Comparison of ENCODE assay signal across 8 cellular contexts in genomic region chr1:67430358-67431155, GRCh38. TPM values are rescaled to one million over a fixed set of nuclear protein-coding genes. Genes with fewer than 3 reads are reported as not detected.
DNase-seq lines count a peak whose midpoint lies in the region; ATAC-seq, FAIRE-seq and TF ChIP-seq lines count a peak whose summit lies in the region.

SERBP1 (minus strand) TSS chr1:67430402; CDS start chr1:67430300, 102 bp downstream.

- H3K4me1 ChIP-seq in adrenal gland (replicated peaks in 1 of 2) = peaks cover 15 to 35% of the 10 kb centered on the region in 2 donors
- peaks cover 0 to 63% (median 36%) of the 10 kb centered on the region in 12 donors for H3K4me1 ChIP-seq in heart left ventricle
- peaks cover 23 to 40% (median 24%) of the 10 kb centered on the region in 4 donors for H3K4me1 ChIP-seq in upper lobe of left lung

- intact Hi-C loops in adrenal gland (cut with DNase I) (no loop called here), heart left ventricle (cut with DNase I) (loop anchor here in 2 of 10 donors (5.0 to 10.0 kb wide), 2 partner anchors 257 to 506 kb away; partner anchors contain the start of genes DNAI4 (in 1 of the 2), GADD45A (in 1 of the 2) and MIER1 (in 1 of the 2)), posterior cingulate gyrus (cut with DNase I) (no loop called here)

- no peaks in the 10 kb centered on the region for H3K27me3 ChIP-seq in adrenal gland
- no peaks in the 10 kb centered on the region for H3K27me3 ChIP-seq in heart left ventricle
- H3K27me3 ChIP-seq in upper lobe of left lung = no peaks in the 10 kb centered on the region

- H3K27ac ChIP-seq in adrenal gland (peak within 1 kb of the TSS; percentile 83 to 96 (median 92)), heart left ventricle (peak within 1 kb of the TSS; percentile 76 to 97 (median 92)), upper lobe of left lung (peak within 1 kb of the TSS; percentile 90 to 92 (median 91))

- TF ChIP-seq EP300 in upper lobe of left lung (IDR thresholded peaks at IDR 0.05) = peak in 1 of 4 donors; percentile 15

- peak in 1 of 6 experiments; percentile 5 for TF ChIP-seq CTCF in adrenal gland (IDR thresholded peaks at IDR 0.05)
- no peak for TF ChIP-seq CTCF in heart left ventricle (IDR thresholded peaks at IDR 0.05)
- peak in 1 of 6 experiments; percentile 14 for TF ChIP-seq CTCF in upper lobe of left lung (IDR thresholded peaks at IDR 0.05)

- H3K4me3 ChIP-seq in adrenal gland (peak within 1 kb of the TSS; percentile 87 to 100 (median 92)), heart left ventricle (peak within 1 kb of the TSS; percentile 59 to 95 (median 84)), upper lobe of left lung (peak within 1 kb of the TSS; percentile 56 to 85 (median 76))

- ATAC-seq in HG02852 (IDR thresholded peaks at IDR 0.05; ENCODE audit: unreplicated experiment) = peak; percentile 81
- ATAC-seq in heart left ventricle = peak; percentile 97 to 99 (median 98)
- peak; percentile 98 to 99 for ATAC-seq in upper lobe of left lung (ENCODE audit: low FRiP score in 2 of 2)

- WGBS in adrenal gland, 4 donors = 0% methylated on average over 2 to 62 of the region's 62 CpGs
- 0 to 1% (median 0%) methylated on average over 47 to 62 of the region's 62 CpGs for WGBS in heart left ventricle, 4 donors
- 0 to 1% methylated on average over 22 to 44 of the region's 62 CpGs for WGBS in upper lobe of left lung, 2 donors

- peak; percentile 99 for FAIRE-seq in GM12892 (lab: Jason Lieb, UNC)

- H3K36me3 ChIP-seq in adrenal gland (replicated peaks in 1 of 2) = peaks cover 0 to 8% of the 10 kb centered on the region in 2 donors
- peaks cover 0 to 11% (median 6%) of the 10 kb centered on the region in 9 donors for H3K36me3 ChIP-seq in heart left ventricle
- H3K36me3 ChIP-seq in upper lobe of left lung = peaks cover under 1 to 6% (median 4%) of the 10 kb centered on the region in 4 donors

- TF ChIP-seq POLR2A in GM12892 (IDR thresholded peaks at IDR 0.05; ENCODE audit: low read depth, low read length) (peak; percentile 30; the same call in 1 of the 2 replicates), adrenal gland (IDR thresholded peaks at IDR 0.05) (peak; percentile 28 to 70), heart left ventricle (IDR thresholded peaks at IDR 0.05) (peak in 1 of 2 donors; percentile 72), upper lobe of left lung (IDR thresholded peaks at IDR 0.05) (peak in 2 of 4 donors; percentile 16 to 78)

- peak; percentile 82 for DNase-seq in GM12892 (ENCODE audit: insufficient read length)
- peak; percentile 98 for DNase-seq in NCI-H146 (lab: John Stamatoyannopoulos, UW)
- DNase-seq in T-helper 1 cell = peak; percentile 90 to 99 (median 94)
- peak; percentile 96 to 98 (median 96) for DNase-seq in adrenal gland
- peak; percentile 96 to 98 (median 98) for DNase-seq in heart left ventricle
- DNase-seq in posterior cingulate gyrus = peak; percentile 93 to 99 (median 96)
- peak; percentile 96 to 97 for DNase-seq in upper lobe of left lung

- H3K9me3 ChIP-seq in adrenal gland (replicated peaks in 1 of 3) (no peaks in the 10 kb centered on the region), heart left ventricle (no peaks in the 10 kb centered on the region), upper lobe of left lung (no peaks in the 10 kb centered on the region)

RNA-seq across cellular contexts. Expression of gene SERBP1, which starts in this region (rescaled TPM):
- 324 TPM for polyA plus RNA-seq in GM12892 (2012; ENCODE audit: missing spikeins)
- 100 to 1,000 TPM; 122 to 183 (median 154) TPM for total RNA-seq in adrenal gland
- polyA plus RNA-seq in adrenal gland = 100 to 1,000 TPM in 1 of 3 donors, 10 to 100 TPM in 2; 59.7 to 226 (median 79.5) TPM
- total RNA-seq in heart left ventricle = 100 to 1,000 TPM; 125 to 163 (median 148) TPM
- 100 to 1,000 TPM in 1 of 2 donors, 10 to 100 TPM in 1; 68.8 to 197 TPM for polyA plus RNA-seq in heart left ventricle
- 100 to 1,000 TPM in 5 of 6 donors, 10 to 100 TPM in 1; 93.2 to 199 (median 138) TPM for total RNA-seq in upper lobe of left lung

Comparison
In these comparisons a context has a peak if more than half of its experiments do, and no peak if none do; other contexts are left out.
1. Peak in every context shown above with its lines: DNase-seq, ATAC-seq, H3K4me3 ChIP-seq and H3K27ac ChIP-seq.